Comparison of ENCODE assay signal across 13 cellular contexts in the genomic region with DNA sequence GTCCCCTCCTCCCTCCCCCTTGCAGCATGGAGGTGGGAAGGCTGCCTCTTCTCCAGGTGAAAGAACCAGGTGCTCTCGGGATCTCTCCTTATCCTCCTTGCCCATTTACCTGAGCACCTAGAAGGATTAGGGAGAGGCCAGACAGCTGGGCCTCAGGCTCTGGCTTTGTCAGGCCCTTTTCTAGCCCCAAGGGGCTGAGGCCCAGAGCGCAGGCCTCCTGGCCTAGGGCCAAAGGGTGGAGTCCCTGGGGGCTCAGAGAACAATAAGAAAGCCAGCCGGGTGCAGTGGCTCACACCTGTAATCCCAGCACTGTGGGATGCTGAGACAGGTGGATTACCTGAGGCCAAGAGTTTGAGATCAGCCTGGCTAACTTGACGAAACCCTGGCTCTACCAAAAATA. TPM values are rescaled to one million over a fixed set of nuclear protein-coding genes. Genes with fewer than 3 reads are reported as not detected.
"Had no signal": no experiment of that assay in that cellular context is flagged by ENCODE, and none has a peak within 500 bp of the region (broad histone marks: within the 10 kb centered on the region; RNA-seq: fewer than 3 reads in every experiment).

No MANE protein-coding gene starts in this region.

- H3K27me3 Mint-ChIP-seq: activated B cell treated with CpG ODN at 0.5 μM for 24 hours; activated T-helper 17 cell treated with anti-CD3 and anti-CD28 coated beads, Interleukin-2, amount 50 U/mL, for 72 hours had no signal

- H3K27ac Mint-ChIP-seq: activated B cell treated with CpG ODN at 0.5 μM for 24 hours; activated naive CD4-positive, alpha-beta T cell treated with anti-CD3 and anti-CD28 coated beads for 36 hours; activated T-helper 17 cell treated with anti-CD3 and anti-CD28 coated beads, Interleukin-2, amount 50 U/mL, for 72 hours had no signal

- H3K27me3 ChIP-seq: gastroesophageal sphincter, hepatocyte had no signal

- H3K4me3 Mint-ChIP-seq: activated B cell treated with CpG ODN at 0.5 μM for 24 hours; activated naive CD4-positive, alpha-beta T cell treated with anti-CD3 and anti-CD28 coated beads for 36 hours; activated T-helper 17 cell treated with anti-CD3 and anti-CD28 coated beads, Interleukin-2, amount 50 U/mL, for 72 hours had no signal

- H3K79me2 ChIP-seq: hepatocyte had no signal

- ATAC-seq: activated T-helper 17 cell treated with anti-CD3 and anti-CD28 coated beads, Interleukin-2, amount 50 U/mL, for 72 hours; gastroesophageal sphincter had no signal

- DNase-seq: activated B cell treated with CpG ODN at 0.5 μM for 24 hours; activated CD4-positive, alpha-beta T cell treated with anti-CD3 and anti-CD28 coated beads, Interleukin-2, amount 50 U/mL, for 1 hour; activated naive CD4-positive, alpha-beta T cell treated with anti-CD3 and anti-CD28 coated beads for 36 hours; activated T-cell treated with anti-CD3 and anti-CD28 coated beads for 4 hours; central memory CD4-positive, alpha-beta T cell; effector memory CD4-positive, alpha-beta T cell had no signal

- FAIRE-seq: TTC549 had no signal

- H3K4me3 ChIP-seq: coronary artery, gastroesophageal sphincter, hepatocyte had no signal

- H3K4me2 ChIP-seq: hepatocyte had no signal

- H3K4me1 Mint-ChIP-seq: activated T-helper 17 cell treated with anti-CD3 and anti-CD28 coated beads, Interleukin-2, amount 50 U/mL, for 72 hours had no signal

- H3K36me3 ChIP-seq: gastroesophageal sphincter had no signal

- H2AFZ ChIP-seq: hepatocyte had no signal

- H3K27ac ChIP-seq: coronary artery, gastroesophageal sphincter, hepatocyte had no signal

RNA-seq across cellular contexts. Expression of a gene that starts 16.0 kb away (rescaled TPM):
- total RNA-seq: osteocyte had no signal

RNA-seq across cellular contexts. Expression of a gene that starts 56.8 kb away (rescaled TPM):
- polyA plus RNA-seq: neural cell had no signal
